Comparison of ENCODE assay signal across 1 cellular context in the genomic region with DNA sequence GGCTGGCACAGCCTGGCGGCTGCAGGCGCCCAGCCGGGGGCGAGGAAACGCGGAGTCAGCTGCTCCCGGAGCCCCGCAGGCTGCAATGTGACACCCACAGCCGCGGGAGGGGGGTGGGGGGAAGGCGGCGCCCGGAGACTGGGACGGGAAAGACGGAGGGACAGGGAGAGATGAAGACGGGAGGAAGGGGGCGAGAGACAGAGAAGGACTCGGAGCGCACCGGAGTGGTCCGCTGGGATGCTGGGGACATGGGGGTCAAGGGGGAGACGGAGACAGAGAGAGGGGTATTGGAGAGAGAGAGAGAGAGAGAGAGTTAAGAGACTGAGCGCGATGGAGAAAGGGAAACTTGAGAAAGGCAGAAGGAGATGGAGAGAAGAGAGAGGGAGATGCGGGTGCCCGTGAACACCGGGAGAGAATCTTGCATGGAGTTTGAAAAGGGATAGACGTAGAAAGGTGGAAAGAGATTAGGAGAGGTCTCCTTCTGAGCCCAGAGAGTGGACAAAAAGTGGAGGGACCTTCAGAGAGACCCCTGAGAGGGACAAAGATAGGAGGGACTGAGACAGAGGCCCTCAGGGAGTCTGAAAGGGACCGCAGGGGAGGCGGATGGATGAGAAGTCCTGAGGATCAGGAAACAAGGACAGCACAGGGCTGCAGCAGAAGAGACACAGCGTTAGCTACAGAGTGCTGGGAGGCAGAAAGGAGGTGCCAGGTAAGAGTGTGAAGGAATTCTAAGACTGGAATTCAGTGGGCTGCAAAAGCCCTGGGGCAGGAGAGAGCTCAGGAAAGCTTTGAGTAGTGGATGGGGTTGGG.
TF ChIP-seq lines count a peak whose summit lies in the region.

No MANE protein-coding gene starts in this region.

TF ChIP-seq in HepG2, 621 proteins besides CTCF, POLR2A, EP300 and RAD21:
- no peak for TF ChIP-seq MED1 (CRISPR knock-in tag; IDR thresholded peaks at IDR 0.05)
- TF ChIP-seq, protein P1, sequence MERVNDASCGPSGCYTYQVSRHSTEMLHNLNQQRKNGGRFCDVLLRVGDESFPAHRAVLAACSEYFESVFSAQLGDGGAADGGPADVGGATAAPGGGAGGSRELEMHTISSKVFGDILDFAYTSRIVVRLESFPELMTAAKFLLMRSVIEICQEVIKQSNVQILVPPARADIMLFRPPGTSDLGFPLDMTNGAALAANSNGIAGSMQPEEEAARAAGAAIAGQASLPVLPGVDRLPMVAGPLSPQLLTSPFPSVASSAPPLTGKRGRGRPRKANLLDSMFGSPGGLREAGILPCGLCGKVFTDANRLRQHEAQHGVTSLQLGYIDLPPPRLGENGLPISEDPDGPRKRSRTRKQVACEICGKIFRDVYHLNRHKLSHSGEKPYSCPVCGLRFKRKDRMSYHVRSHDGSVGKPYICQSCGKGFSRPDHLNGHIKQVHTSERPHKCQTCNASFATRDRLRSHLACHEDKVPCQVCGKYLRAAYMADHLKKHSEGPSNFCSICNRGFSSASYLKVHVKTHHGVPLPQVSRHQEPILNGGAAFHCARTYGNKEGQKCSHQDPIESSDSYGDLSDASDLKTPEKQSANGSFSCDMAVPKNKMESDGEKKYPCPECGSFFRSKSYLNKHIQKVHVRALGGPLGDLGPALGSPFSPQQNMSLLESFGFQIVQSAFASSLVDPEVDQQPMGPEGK (CRISPR knock-in tag; IDR thresholded peaks at IDR 0.05): peak; percentile 42; the same call in 1 of the 2 replicates
- TF ChIP-seq, protein P2, sequence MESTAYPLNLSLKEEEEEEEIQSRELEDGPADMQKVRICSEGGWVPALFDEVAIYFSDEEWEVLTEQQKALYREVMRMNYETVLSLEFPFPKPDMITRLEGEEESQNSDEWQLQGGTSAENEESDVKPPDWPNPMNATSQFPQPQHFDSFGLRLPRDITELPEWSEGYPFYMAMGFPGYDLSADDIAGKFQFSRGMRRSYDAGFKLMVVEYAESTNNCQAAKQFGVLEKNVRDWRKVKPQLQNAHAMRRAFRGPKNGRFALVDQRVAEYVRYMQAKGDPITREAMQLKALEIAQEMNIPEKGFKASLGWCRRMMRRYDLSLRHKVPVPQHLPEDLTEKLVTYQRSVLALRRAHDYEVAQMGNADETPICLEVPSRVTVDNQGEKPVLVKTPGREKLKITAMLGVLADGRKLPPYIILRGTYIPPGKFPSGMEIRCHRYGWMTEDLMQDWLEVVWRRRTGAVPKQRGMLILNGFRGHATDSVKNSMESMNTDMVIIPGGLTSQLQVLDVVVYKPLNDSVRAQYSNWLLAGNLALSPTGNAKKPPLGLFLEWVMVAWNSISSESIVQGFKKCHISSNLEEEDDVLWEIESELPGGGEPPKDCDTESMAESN (CRISPR knock-in tag; conservative IDR thresholded peaks at IDR 0.05): no peak
- TF ChIP-seq HNRNPK (IDR thresholded peaks at IDR 0.05; ENCODE audit: low read depth, low read length, poor library complexity, severe bottlenecking): peak; percentile 43
- TF ChIP-seq, protein P3, sequence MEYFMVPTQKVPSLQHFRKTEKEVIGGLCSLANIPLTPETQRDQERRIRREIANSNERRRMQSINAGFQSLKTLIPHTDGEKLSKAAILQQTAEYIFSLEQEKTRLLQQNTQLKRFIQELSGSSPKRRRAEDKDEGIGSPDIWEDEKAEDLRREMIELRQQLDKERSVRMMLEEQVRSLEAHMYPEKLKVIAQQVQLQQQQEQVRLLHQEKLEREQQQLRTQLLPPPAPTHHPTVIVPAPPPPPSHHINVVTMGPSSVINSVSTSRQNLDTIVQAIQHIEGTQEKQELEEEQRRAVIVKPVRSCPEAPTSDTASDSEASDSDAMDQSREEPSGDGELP (IDR thresholded peaks at IDR 0.05; ENCODE audit: borderline replicate concordance, low read depth): peak; percentile 50; the same call in 1 of the 2 replicates
- peak; percentile 44; the same call in 1 of the 2 replicates for TF ChIP-seq SIX4 (CRISPR knock-in tag; IDR thresholded peaks at IDR 0.05)
- TF ChIP-seq CREM (IDR thresholded peaks at IDR 0.05): no peak
- no peak for TF ChIP-seq CREM (CRISPR knock-in tag; IDR thresholded peaks at IDR 0.05)
- TF ChIP-seq FOXO1 (CRISPR knock-in tag; IDR thresholded peaks at IDR 0.05): no peak
- no peak for TF ChIP-seq RBAK (CRISPR knock-in tag; IDR thresholded peaks at IDR 0.05)
- TF ChIP-seq, protein P4, sequence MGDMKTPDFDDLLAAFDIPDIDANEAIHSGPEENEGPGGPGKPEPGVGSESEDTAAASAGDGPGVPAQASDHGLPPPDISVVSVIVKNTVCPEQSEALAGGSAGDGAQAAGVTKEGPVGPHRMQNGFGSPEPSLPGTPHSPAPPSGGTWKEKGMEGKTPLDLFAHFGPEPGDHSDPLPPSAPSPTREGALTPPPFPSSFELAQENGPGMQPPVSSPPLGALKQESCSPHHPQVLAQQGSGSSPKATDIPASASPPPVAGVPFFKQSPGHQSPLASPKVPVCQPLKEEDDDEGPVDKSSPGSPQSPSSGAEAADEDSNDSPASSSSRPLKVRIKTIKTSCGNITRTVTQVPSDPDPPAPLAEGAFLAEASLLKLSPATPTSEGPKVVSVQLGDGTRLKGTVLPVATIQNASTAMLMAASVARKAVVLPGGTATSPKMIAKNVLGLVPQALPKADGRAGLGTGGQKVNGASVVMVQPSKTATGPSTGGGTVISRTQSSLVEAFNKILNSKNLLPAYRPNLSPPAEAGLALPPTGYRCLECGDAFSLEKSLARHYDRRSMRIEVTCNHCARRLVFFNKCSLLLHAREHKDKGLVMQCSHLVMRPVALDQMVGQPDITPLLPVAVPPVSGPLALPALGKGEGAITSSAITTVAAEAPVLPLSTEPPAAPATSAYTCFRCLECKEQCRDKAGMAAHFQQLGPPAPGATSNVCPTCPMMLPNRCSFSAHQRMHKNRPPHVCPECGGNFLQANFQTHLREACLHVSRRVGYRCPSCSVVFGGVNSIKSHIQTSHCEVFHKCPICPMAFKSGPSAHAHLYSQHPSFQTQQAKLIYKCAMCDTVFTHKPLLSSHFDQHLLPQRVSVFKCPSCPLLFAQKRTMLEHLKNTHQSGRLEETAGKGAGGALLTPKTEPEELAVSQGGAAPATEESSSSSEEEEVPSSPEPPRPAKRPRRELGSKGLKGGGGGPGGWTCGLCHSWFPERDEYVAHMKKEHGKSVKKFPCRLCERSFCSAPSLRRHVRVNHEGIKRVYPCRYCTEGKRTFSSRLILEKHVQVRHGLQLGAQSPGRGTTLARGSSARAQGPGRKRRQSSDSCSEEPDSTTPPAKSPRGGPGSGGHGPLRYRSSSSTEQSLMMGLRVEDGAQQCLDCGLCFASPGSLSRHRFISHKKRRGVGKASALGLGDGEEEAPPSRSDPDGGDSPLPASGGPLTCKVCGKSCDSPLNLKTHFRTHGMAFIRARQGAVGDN (CRISPR knock-in tag; IDR thresholded peaks at IDR 0.05): 0 out of 2 replicates have a peak, but pooled peaks have one; percentile 5
- peak; percentile 35; the same call in 1 of the 2 replicates for TF ChIP-seq SAP130 (CRISPR knock-in tag; IDR thresholded peaks at IDR 0.05; ENCODE audit: low read depth)
- peak; percentile 40; the same call in 1 of the 2 replicates for TF ChIP-seq KDM2A (CRISPR knock-in tag; IDR thresholded peaks at IDR 0.05; ENCODE audit: borderline replicate concordance, low read depth)
